ENCODE assay signal across 1 cellular context in the genomic region with DNA sequence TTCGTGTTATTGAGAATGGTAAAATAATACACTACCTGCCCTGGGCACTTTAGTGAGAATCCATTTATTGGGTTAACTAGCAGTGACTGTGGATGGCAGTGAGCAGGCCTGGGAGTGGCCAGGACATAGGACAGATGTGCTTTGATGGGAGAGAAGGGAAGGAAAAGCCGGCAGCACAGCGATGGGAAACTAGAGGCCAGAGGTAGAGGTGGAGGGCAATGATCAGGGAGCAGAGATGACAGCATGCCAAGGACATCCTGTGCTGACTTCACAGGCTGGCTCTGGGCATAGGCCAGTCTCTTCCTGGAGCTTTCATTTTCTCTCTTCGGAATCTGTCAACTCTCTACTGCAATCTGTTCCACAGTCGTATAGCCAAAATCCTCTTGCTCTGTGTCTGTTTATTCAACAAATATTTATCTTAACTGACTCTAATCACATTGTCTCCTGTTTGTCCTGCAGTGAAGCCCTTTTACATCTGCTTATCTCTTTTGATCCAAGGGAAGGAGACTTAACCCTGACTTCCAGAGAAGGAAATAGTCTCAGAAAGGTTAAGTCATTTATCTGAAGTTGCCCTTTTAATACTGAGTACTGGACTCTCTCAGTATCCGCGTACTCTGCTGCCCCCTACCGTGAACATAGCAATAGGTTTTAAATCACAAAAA.
TF ChIP-seq lines count a peak whose summit lies in the region.

No MANE protein-coding gene starts in this region.

TF ChIP-seq in HepG2, 621 proteins besides CTCF, POLR2A, EP300 and RAD21 (continued from another document and continues in another):
- TF ChIP-seq USF2 (IDR thresholded peaks at IDR 0.05; ENCODE audit: low read depth, low read length): no peak
- no peak for TF ChIP-seq USF2 (CRISPR knock-in tag; IDR thresholded peaks at IDR 0.05; ENCODE audit: borderline replicate concordance)
- TF ChIP-seq ZNF850 (CRISPR knock-in tag; conservative IDR thresholded peaks at IDR 0.05): no peak
- no peak for TF ChIP-seq SOX6 (IDR thresholded peaks at IDR 0.05)
- TF ChIP-seq SOX6 (CRISPR knock-in tag; IDR thresholded peaks at IDR 0.05): peak; percentile 91
- no peak for TF ChIP-seq ZNF225 (CRISPR knock-in tag; IDR thresholded peaks at IDR 0.05)
- TF ChIP-seq RARA (CRISPR knock-in tag; IDR thresholded peaks at IDR 0.05): peak; percentile 60
- no peak for TF ChIP-seq BCLAF1 (IDR thresholded peaks at IDR 0.05)
- TF ChIP-seq SKI (IDR thresholded peaks at IDR 0.05; ENCODE audit: partially characterized antibody): peak; percentile 13
- TF ChIP-seq ZNF350 (CRISPR knock-in tag; IDR thresholded peaks at IDR 0.05; ENCODE audit: borderline replicate concordance, low read depth): peak; percentile 56; the same call in 1 of the 2 replicates
- no peak for TF ChIP-seq PTBP1 (IDR thresholded peaks at IDR 0.05; ENCODE audit: low read depth, low read length, poor library complexity, severe bottlenecking)
- peak; percentile 79 for TF ChIP-seq SALL1 (CRISPR knock-in tag; IDR thresholded peaks at IDR 0.05)
- TF ChIP-seq RERE (CRISPR knock-in tag; IDR thresholded peaks at IDR 0.05; ENCODE audit: low read depth): no peak
- TF ChIP-seq ZNF549 (CRISPR knock-in tag; IDR thresholded peaks at IDR 0.05): no peak
- TF ChIP-seq, protein P1, sequence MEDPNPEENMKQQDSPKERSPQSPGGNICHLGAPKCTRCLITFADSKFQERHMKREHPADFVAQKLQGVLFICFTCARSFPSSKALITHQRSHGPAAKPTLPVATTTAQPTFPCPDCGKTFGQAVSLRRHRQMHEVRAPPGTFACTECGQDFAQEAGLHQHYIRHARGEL (CRISPR knock-in tag; IDR thresholded peaks at IDR 0.05): no peak
- TF ChIP-seq CENPBD1 (CRISPR knock-in tag; IDR thresholded peaks at IDR 0.05; ENCODE audit: borderline replicate concordance, low read depth): no peak
- TF ChIP-seq ZMYM4 (CRISPR knock-in tag; IDR thresholded peaks at IDR 0.05): peak; percentile 47; the same call in 1 of the 2 replicates
- TF ChIP-seq MEIS1 (CRISPR knock-in tag; IDR thresholded peaks at IDR 0.05; ENCODE audit: borderline replicate concordance): no peak
- TF ChIP-seq NFE2L2 (IDR thresholded peaks at IDR 0.05; ENCODE audit: low read length): no peak
- 0 out of 2 replicates have a peak, but pooled peaks have one; percentile 21 for TF ChIP-seq KDM3A (CRISPR knock-in tag; IDR thresholded peaks at IDR 0.05; ENCODE audit: low read depth)
- no peak for TF ChIP-seq ZBTB38 (CRISPR knock-in tag; IDR thresholded peaks at IDR 0.05)
- TF ChIP-seq ZNF3 (CRISPR knock-in tag; IDR thresholded peaks at IDR 0.05): peak; percentile 70; the same call in 1 of the 2 replicates
- no peak; the same call in 1 of the 2 replicates for TF ChIP-seq ZNF335 (CRISPR knock-in tag; IDR thresholded peaks at IDR 0.05)
- TF ChIP-seq NBN (conservative IDR thresholded peaks at IDR 0.05): no peak
- TF ChIP-seq ZSCAN9 (CRISPR knock-in tag; IDR thresholded peaks at IDR 0.05; ENCODE audit: borderline replicate concordance): peak; percentile 81
- no peak for TF ChIP-seq SPEN (CRISPR knock-in tag; IDR thresholded peaks at IDR 0.05; ENCODE audit: low read depth)
- TF ChIP-seq FOXA3 (CRISPR knock-in tag; IDR thresholded peaks at IDR 0.05): peak; percentile 26; the same call in 1 of the 2 replicates
- no peak for TF ChIP-seq ZNF570 (CRISPR knock-in tag; IDR thresholded peaks at IDR 0.05; ENCODE audit: borderline replicate concordance)
- TF ChIP-seq, protein P2, sequence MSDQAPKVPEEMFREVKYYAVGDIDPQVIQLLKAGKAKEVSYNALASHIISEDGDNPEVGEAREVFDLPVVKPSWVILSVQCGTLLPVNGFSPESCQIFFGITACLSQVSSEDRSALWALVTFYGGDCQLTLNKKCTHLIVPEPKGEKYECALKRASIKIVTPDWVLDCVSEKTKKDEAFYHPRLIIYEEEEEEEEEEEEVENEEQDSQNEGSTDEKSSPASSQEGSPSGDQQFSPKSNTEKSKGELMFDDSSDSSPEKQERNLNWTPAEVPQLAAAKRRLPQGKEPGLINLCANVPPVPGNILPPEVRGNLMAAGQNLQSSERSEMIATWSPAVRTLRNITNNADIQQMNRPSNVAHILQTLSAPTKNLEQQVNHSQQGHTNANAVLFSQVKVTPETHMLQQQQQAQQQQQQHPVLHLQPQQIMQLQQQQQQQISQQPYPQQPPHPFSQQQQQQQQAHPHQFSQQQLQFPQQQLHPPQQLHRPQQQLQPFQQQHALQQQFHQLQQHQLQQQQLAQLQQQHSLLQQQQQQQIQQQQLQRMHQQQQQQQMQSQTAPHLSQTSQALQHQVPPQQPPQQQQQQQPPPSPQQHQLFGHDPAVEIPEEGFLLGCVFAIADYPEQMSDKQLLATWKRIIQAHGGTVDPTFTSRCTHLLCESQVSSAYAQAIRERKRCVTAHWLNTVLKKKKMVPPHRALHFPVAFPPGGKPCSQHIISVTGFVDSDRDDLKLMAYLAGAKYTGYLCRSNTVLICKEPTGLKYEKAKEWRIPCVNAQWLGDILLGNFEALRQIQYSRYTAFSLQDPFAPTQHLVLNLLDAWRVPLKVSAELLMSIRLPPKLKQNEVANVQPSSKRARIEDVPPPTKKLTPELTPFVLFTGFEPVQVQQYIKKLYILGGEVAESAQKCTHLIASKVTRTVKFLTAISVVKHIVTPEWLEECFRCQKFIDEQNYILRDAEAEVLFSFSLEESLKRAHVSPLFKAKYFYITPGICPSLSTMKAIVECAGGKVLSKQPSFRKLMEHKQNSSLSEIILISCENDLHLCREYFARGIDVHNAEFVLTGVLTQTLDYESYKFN (CRISPR knock-in tag; conservative IDR thresholded peaks at IDR 0.05): peak; percentile 79
- TF ChIP-seq CREM (IDR thresholded peaks at IDR 0.05): no peak
- no peak for TF ChIP-seq CREM (CRISPR knock-in tag; IDR thresholded peaks at IDR 0.05)
- TF ChIP-seq, protein P3, sequence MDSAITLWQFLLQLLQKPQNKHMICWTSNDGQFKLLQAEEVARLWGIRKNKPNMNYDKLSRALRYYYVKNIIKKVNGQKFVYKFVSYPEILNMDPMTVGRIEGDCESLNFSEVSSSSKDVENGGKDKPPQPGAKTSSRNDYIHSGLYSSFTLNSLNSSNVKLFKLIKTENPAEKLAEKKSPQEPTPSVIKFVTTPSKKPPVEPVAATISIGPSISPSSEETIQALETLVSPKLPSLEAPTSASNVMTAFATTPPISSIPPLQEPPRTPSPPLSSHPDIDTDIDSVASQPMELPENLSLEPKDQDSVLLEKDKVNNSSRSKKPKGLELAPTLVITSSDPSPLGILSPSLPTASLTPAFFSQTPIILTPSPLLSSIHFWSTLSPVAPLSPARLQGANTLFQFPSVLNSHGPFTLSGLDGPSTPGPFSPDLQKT (CRISPR knock-in tag; IDR thresholded peaks at IDR 0.05; ENCODE audit: borderline replicate concordance): no peak
- no peak for TF ChIP-seq ZBTB33 (CRISPR knock-in tag; IDR thresholded peaks at IDR 0.05)
- no peak for TF ChIP-seq ZNF12 (CRISPR knock-in tag; IDR thresholded peaks at IDR 0.05)
- TF ChIP-seq MBNL3 (CRISPR knock-in tag; conservative IDR thresholded peaks at IDR 0.05): no peak
- no peak for TF ChIP-seq ZNF891 (CRISPR knock-in tag; IDR thresholded peaks at IDR 0.05)
- TF ChIP-seq ZNF605 (CRISPR knock-in tag; IDR thresholded peaks at IDR 0.05): peak; percentile 58; the same call in 1 of the 2 replicates
- no peak for TF ChIP-seq KLF9 (CRISPR knock-in tag; IDR thresholded peaks at IDR 0.05; ENCODE audit: low read depth)
- TF ChIP-seq FOXA1 (IDR thresholded peaks at IDR 0.05): no peak
- peak; percentile 32; the same call in 1 of the 2 replicates for TF ChIP-seq FOXA1 (CRISPR knock-in tag; IDR thresholded peaks at IDR 0.05)
- peak; percentile 40 for TF ChIP-seq GABPB1 (CRISPR knock-in tag; IDR thresholded peaks at IDR 0.05)
